Comparison of ENCODE assay signal across 26 cellular contexts in genomic region chr5:149993471-149993870, GRCh38. TPM values are rescaled to one million over a fixed set of nuclear protein-coding genes. Genes with fewer than 3 reads are reported as not detected.
"Had no signal": no experiment of that assay in that cellular context is flagged by ENCODE, and none has a peak within 500 bp of the region (broad histone marks: within the 10 kb centered on the region; RNA-seq: fewer than 3 reads in every experiment).

No MANE protein-coding gene starts in this region.

- H3K27me3 Mint-ChIP-seq: activated CD4-positive, alpha-beta memory T cell treated with anti-CD3 and anti-CD28 coated beads, Interleukin-2, amount 10 ng/mL, durations not matched to agents 7 days and 5 days; activated CD4-positive, alpha-beta T cell treated with anti-CD3 and anti-CD28 coated beads for 36 hours; activated naive CD4-positive, alpha-beta T cell treated with anti-CD3 and anti-CD28 coated beads, Interleukin-2, amount 50 U/mL, for 24 hours; activated naive CD8-positive, alpha-beta T cell treated with anti-CD3 and anti-CD28 coated beads, Interleukin-2, amount 50 U/mL, for 24 hours; T-cell had no signal

- H3K27ac Mint-ChIP-seq: activated CD4-positive, alpha-beta memory T cell treated with anti-CD3 and anti-CD28 coated beads, Interleukin-2, amount 10 ng/mL, durations not matched to agents 7 days and 5 days; activated CD4-positive, alpha-beta T cell treated with anti-CD3 and anti-CD28 coated beads for 36 hours; activated naive CD4-positive, alpha-beta T cell treated with anti-CD3 and anti-CD28 coated beads, Interleukin-2, amount 50 U/mL, for 24 hours; activated naive CD8-positive, alpha-beta T cell treated with anti-CD3 and anti-CD28 coated beads, Interleukin-2, amount 50 U/mL, for 24 hours; activated T-cell treated with anti-CD3 and anti-CD28 coated beads, Interleukin-2, amount 50 U/mL, for 72 hours; T-cell had no signal

- H3K9me3 Mint-ChIP-seq: activated CD4-positive, alpha-beta memory T cell treated with anti-CD3 and anti-CD28 coated beads, Interleukin-2, amount 10 ng/mL, durations not matched to agents 7 days and 5 days; activated naive CD4-positive, alpha-beta T cell treated with anti-CD3 and anti-CD28 coated beads, Interleukin-2, amount 50 U/mL, for 24 hours; activated naive CD8-positive, alpha-beta T cell treated with anti-CD3 and anti-CD28 coated beads, Interleukin-2, amount 50 U/mL, for 24 hours; activated T-cell treated with anti-CD3 and anti-CD28 coated beads, Interleukin-2, amount 50 U/mL, for 72 hours; T-cell had no signal

- DNase-seq: activated CD4-positive, alpha-beta memory T cell treated with anti-CD3 and anti-CD28 coated beads, Interleukin-2, amount 10 ng/mL, durations not matched to agents 7 days and 5 days; activated CD4-positive, alpha-beta T cell treated with anti-CD3 and anti-CD28 coated beads for 36 hours; activated CD4-positive, alpha-beta T cell treated with anti-CD3 and anti-CD28 coated beads, Interleukin-2, amount 50 U/mL, for 1 hour; activated CD8-positive, alpha-beta memory T cell treated with anti-CD3 and anti-CD28 coated beads, Interleukin-2, amount 50 U/mL, for 4 hours; activated naive CD8-positive, alpha-beta T cell treated with anti-CD3 and anti-CD28 coated beads, Interleukin-2, amount 50 U/mL, for 24 hours; activated T-cell treated with anti-CD3 and anti-CD28 coated beads, Interleukin-2, amount 50 U/mL, for 72 hours; amniotic stem cell; brain microvascular endothelial cell; cerebellar nuclear complex; MG63; MV-4-11; NCI-H1092 treated with DMSO at 0.1 percent for 48 hours; NCI-H1436; NCI-H1694 treated with DMSO at 0.1 percent for 48 hours; NCI-H2029 treated with DMSO at 0.1 percent for 48 hours; NCI-H510A treated with DMSO at 0.1 percent for 48 hours; NK-92 treated with Interleukin-12 subunit alpha and Interleukin-12 subunit beta, amount 100 ng/mL, for 24 hours; OCI-M1; RPMI8226; T-cell; T-helper 2 cell; T1000 had no signal

- H3K4me3 Mint-ChIP-seq: activated CD4-positive, alpha-beta memory T cell treated with anti-CD3 and anti-CD28 coated beads, Interleukin-2, amount 10 ng/mL, durations not matched to agents 7 days and 5 days; activated CD4-positive, alpha-beta T cell treated with anti-CD3 and anti-CD28 coated beads for 36 hours; activated naive CD4-positive, alpha-beta T cell treated with anti-CD3 and anti-CD28 coated beads, Interleukin-2, amount 50 U/mL, for 24 hours; activated naive CD8-positive, alpha-beta T cell treated with anti-CD3 and anti-CD28 coated beads, Interleukin-2, amount 50 U/mL, for 24 hours; activated T-cell treated with anti-CD3 and anti-CD28 coated beads, Interleukin-2, amount 50 U/mL, for 72 hours; T-cell had no signal

- H3K4me1 Mint-ChIP-seq: activated CD4-positive, alpha-beta T cell treated with anti-CD3 and anti-CD28 coated beads for 36 hours had no signal

- ATAC-seq: activated CD4-positive, alpha-beta T cell treated with anti-CD3 and anti-CD28 coated beads for 36 hours; activated naive CD8-positive, alpha-beta T cell treated with anti-CD3 and anti-CD28 coated beads, Interleukin-2, amount 50 U/mL, for 24 hours; activated T-cell treated with anti-CD3 and anti-CD28 coated beads, Interleukin-2, amount 50 U/mL, for 72 hours; Panc1; Right ventricle myocardium inferior; T-cell had no signal

RNA-seq across cellular contexts. Expression of gene PDE6A, which starts 48.9 kb away (rescaled TPM):
- total RNA-seq: activated CD4-positive, alpha-beta memory T cell treated with anti-CD3 and anti-CD28 coated beads, Interleukin-2, amount 10 ng/mL, durations not matched to agents 7 days and 5 days; activated CD4-positive, alpha-beta T cell treated with anti-CD3 and anti-CD28 coated beads for 36 hours; cardiac muscle cell; T-cell had no signal
